23 cellular contexts compared by ENCODE assay signal in genomic region chr2:54388093-54388492, GRCh38.
A peak's percentile ranks its signal among the peaks of the same experiment; 100 is the strongest.
DNase-seq lines count a peak whose midpoint lies in the region; ATAC-seq and TF ChIP-seq lines count a peak whose summit lies in the region.
"Had no signal": no experiment of that assay in that cellular context is flagged by ENCODE, and none has a peak within 500 bp of the region (broad histone marks: within the 10 kb centered on the region; RNA-seq: fewer than 3 reads in every experiment).

No MANE protein-coding gene starts in this region.

- intact Hi-C loops in left ventricle myocardium superior (cut with micrococcal nuclease), result no loop called here
- intact Hi-C loops in activated CD4-positive, alpha-beta T cell treated with anti-CD3 and anti-CD28 coated beads, Interleukin-2, amount 10 ng/mL, durations not matched to agents 24 days and 14 days (cut with micrococcal nuclease), result no loop called here

- H3K27ac Mint-ChIP-seq in endodermal cell, result no peak overlapping the region
- H3K27ac Mint-ChIP-seq in activated CD4-positive, alpha-beta T cell treated with anti-CD3 and anti-CD28 coated beads, Interleukin-2, amount 10 ng/mL, durations not matched to agents 24 days and 14 days, result no peak overlapping the region
- H3K27ac Mint-ChIP-seq: activated CD4-positive, alpha-beta memory T cell treated with anti-CD3 and anti-CD28 coated beads for 36 hours; activated naive CD4-positive, alpha-beta T cell treated with anti-CD3 and anti-CD28 coated beads, Interleukin-2, amount 10 ng/mL, durations not matched to agents 7 days and 5 days; stimulated activated naive CD8-positive, alpha-beta T cell treated with anti-CD3 and anti-CD28 coated beads, Interleukin-15, amount 100 ng/mL, for 72 hours; T-helper 17 cell had no signal

- H3K4me3 ChIP-seq in right atrium auricular region (no peak overlapping the region), endodermal cell (ENCODE audit: low read length) (no peak overlapping the region), neural cell (ENCODE audit: low read length) (no peak overlapping the region), upper lobe of left lung (no peak overlapping the region)
- H3K4me3 ChIP-seq: BLaER1 treated with 17β-estradiol and CSF1 and Interleukin-3, amounts not matched to agents 10 nM and 100 nM; colonic mucosa had no signal

- no peaks in the 10 kb centered on the region for H3K79me2 ChIP-seq in neural cell (replicated peaks; ENCODE audit: insufficient read depth, low read length)

- ATAC-seq in left ventricle myocardium superior, result no peak
- no peak for ATAC-seq in upper lobe of left lung (ENCODE audit: low FRiP score in 2 of 2)
- ATAC-seq: stimulated activated naive CD8-positive, alpha-beta T cell treated with anti-CD3 and anti-CD28 coated beads, Interleukin-15, amount 100 ng/mL, for 72 hours; T-helper 17 cell had no signal

- DNase-seq in right atrium auricular region (ENCODE audit: low spot score) (no peak), left ventricle myocardium superior (no peak), endodermal cell (no peak), upper lobe of left lung (no peak), DMS79 treated with DMSO at 0.1 percent for 48 hours (lab: John Stamatoyannopoulos, UW) (no peak)
- DNase-seq in activated CD4-positive, alpha-beta T cell treated with anti-CD3 and anti-CD28 coated beads, Interleukin-2, amount 10 ng/mL, durations not matched to agents 24 days and 14 days, result no peak
- DNase-seq in central memory CD4-positive, alpha-beta T cell, result no peak
- DNase-seq: activated CD4-positive, alpha-beta memory T cell treated with anti-CD3 and anti-CD28 coated beads for 36 hours; activated naive CD4-positive, alpha-beta T cell treated with anti-CD3 and anti-CD28 coated beads, Interleukin-2, amount 10 ng/mL, durations not matched to agents 7 days and 5 days; activated T-cell treated with anti-CD3 and anti-CD28 coated beads, Interleukin-2, amount 50 U/mL, for 1 hour; aorta; colonic mucosa; GDM1; hypothalamus; NCI-H1417 treated with DMSO at 0.1 percent for 48 hours; NCI-H69; SIG-M5; stimulated activated CD4-positive, alpha-beta T cell treated with anti-CD3 and anti-CD28 coated beads, Interleukin-2, amount 100 ng/mL, for 48 hours; stimulated activated naive CD8-positive, alpha-beta T cell treated with anti-CD3 and anti-CD28 coated beads, Interleukin-15, amount 100 ng/mL, for 72 hours; T-helper 17 cell had no signal

- H3K9me3 ChIP-seq in right atrium auricular region, result no peaks in the 10 kb centered on the region
- H3K9me3 ChIP-seq in endodermal cell (ENCODE audit: control insufficient read depth, low read length), result no peaks in the 10 kb centered on the region
- H3K9me3 ChIP-seq in neural cell (ENCODE audit: low read length), result no peaks in the 10 kb centered on the region
- no peaks in the 10 kb centered on the region for H3K9me3 ChIP-seq in upper lobe of left lung
- H3K9me3 ChIP-seq: colonic mucosa had no signal

- H4K20me1 ChIP-seq in neural cell (ENCODE audit: insufficient read depth), result no peaks in the 10 kb centered on the region
- H4K20me1 ChIP-seq: BLaER1 treated with 17β-estradiol and CSF1 and Interleukin-3, amounts not matched to agents 10 nM and 100 nM had no signal

- H3K9me3 Mint-ChIP-seq in endodermal cell, result no peaks in the 10 kb centered on the region
- no peaks in the 10 kb centered on the region for H3K9me3 Mint-ChIP-seq in activated CD4-positive, alpha-beta T cell treated with anti-CD3 and anti-CD28 coated beads, Interleukin-2, amount 10 ng/mL, durations not matched to agents 24 days and 14 days
- H3K9me3 Mint-ChIP-seq: activated CD4-positive, alpha-beta memory T cell treated with anti-CD3 and anti-CD28 coated beads for 36 hours; activated naive CD4-positive, alpha-beta T cell treated with anti-CD3 and anti-CD28 coated beads, Interleukin-2, amount 10 ng/mL, durations not matched to agents 7 days and 5 days; stimulated activated naive CD8-positive, alpha-beta T cell treated with anti-CD3 and anti-CD28 coated beads, Interleukin-15, amount 100 ng/mL, for 72 hours had no signal

- TF ChIP-seq CTCF in right atrium auricular region (IDR thresholded peaks at IDR 0.05), result no peak
- TF ChIP-seq CTCF in endodermal cell (conservative IDR thresholded peaks at IDR 0.05), result no peak
- no peak for TF ChIP-seq CTCF in neural cell (IDR thresholded peaks at IDR 0.05; ENCODE audit: poor library complexity, severe bottlenecking)
- no peak for TF ChIP-seq CTCF in upper lobe of left lung (IDR thresholded peaks at IDR 0.05)

- TF ChIP-seq RAD21 in neural cell (conservative IDR thresholded peaks at IDR 0.05), result no peak

- H3K4me1 ChIP-seq in right atrium auricular region (peaks cover 0 to 51% of the 10 kb centered on the region in 2 donors), endodermal cell (ENCODE audit: control insufficient read depth, insufficient read depth, low read length) (peaks cover 7% of the 10 kb centered on the region), upper lobe of left lung (peaks cover 10 to 33% (median 14%) of the 10 kb centered on the region in 4 donors)
- H3K4me1 ChIP-seq: colonic mucosa had no signal

- no peak overlapping the region for H3K4me2 ChIP-seq in neural cell (ENCODE audit: low read length)
- H3K4me2 ChIP-seq: BLaER1 treated with 17β-estradiol and CSF1 and Interleukin-3, amounts not matched to agents 10 nM and 100 nM had no signal

- no peak for TF ChIP-seq EP300 in neural cell (conservative IDR thresholded peaks at IDR 0.05; ENCODE audit: poor library complexity, severe bottlenecking)
- no peak for TF ChIP-seq EP300 in upper lobe of left lung (IDR thresholded peaks at IDR 0.05)

- H3K4me3 Mint-ChIP-seq in endodermal cell, result no peak overlapping the region
- no peak overlapping the region for H3K4me3 Mint-ChIP-seq in activated CD4-positive, alpha-beta T cell treated with anti-CD3 and anti-CD28 coated beads, Interleukin-2, amount 10 ng/mL, durations not matched to agents 24 days and 14 days
- H3K4me3 Mint-ChIP-seq: activated CD4-positive, alpha-beta memory T cell treated with anti-CD3 and anti-CD28 coated beads for 36 hours; activated naive CD4-positive, alpha-beta T cell treated with anti-CD3 and anti-CD28 coated beads, Interleukin-2, amount 10 ng/mL, durations not matched to agents 7 days and 5 days; stimulated activated naive CD8-positive, alpha-beta T cell treated with anti-CD3 and anti-CD28 coated beads, Interleukin-15, amount 100 ng/mL, for 72 hours; T-helper 17 cell had no signal

- H3F3A ChIP-seq in neural cell (ENCODE audit: insufficient read depth, low read length, poor library complexity, severe bottlenecking), result no peaks in the 10 kb centered on the region

- TF ChIP-seq POLR2A in upper lobe of left lung (IDR thresholded peaks at IDR 0.05), result no peak

- peaks cover 7% of the 10 kb centered on the region for H3K27me3 Mint-ChIP-seq in endodermal cell (ENCODE audit: insufficient read depth)
- peaks cover 4% of the 10 kb centered on the region for H3K27me3 Mint-ChIP-seq in activated CD4-positive, alpha-beta T cell treated with anti-CD3 and anti-CD28 coated beads, Interleukin-2, amount 10 ng/mL, durations not matched to agents 24 days and 14 days
- H3K27me3 Mint-ChIP-seq: activated CD4-positive, alpha-beta memory T cell treated with anti-CD3 and anti-CD28 coated beads for 36 hours; stimulated activated naive CD8-positive, alpha-beta T cell treated with anti-CD3 and anti-CD28 coated beads, Interleukin-15, amount 100 ng/mL, for 72 hours had no signal

- no peaks in the 10 kb centered on the region for H3K36me3 Mint-ChIP-seq in endodermal cell (ENCODE audit: low read depth)
- H3K36me3 Mint-ChIP-seq in activated CD4-positive, alpha-beta T cell treated with anti-CD3 and anti-CD28 coated beads, Interleukin-2, amount 10 ng/mL, durations not matched to agents 24 days and 14 days (ENCODE audit: low read depth), result no peaks in the 10 kb centered on the region
- H3K36me3 Mint-ChIP-seq: activated CD4-positive, alpha-beta memory T cell treated with anti-CD3 and anti-CD28 coated beads for 36 hours; activated naive CD4-positive, alpha-beta T cell treated with anti-CD3 and anti-CD28 coated beads, Interleukin-2, amount 10 ng/mL, durations not matched to agents 7 days and 5 days had no signal

- no peaks in the 10 kb centered on the region for H3K27me3 ChIP-seq in right atrium auricular region
- no peaks in the 10 kb centered on the region for H3K27me3 ChIP-seq in endodermal cell (ENCODE audit: control insufficient read depth, insufficient read depth, low read length, poor library complexity, severe bottlenecking)
- H3K27me3 ChIP-seq in neural cell (ENCODE audit: insufficient read depth, low read depth, low read length), result no peaks in the 10 kb centered on the region
- H3K27me3 ChIP-seq in upper lobe of left lung, result no peaks in the 10 kb centered on the region
- H3K27me3 ChIP-seq: BLaER1 treated with 17β-estradiol and CSF1 and Interleukin-3, amounts not matched to agents 10 nM and 100 nM; colonic mucosa had no signal

- H3K9me2 ChIP-seq in neural cell (ENCODE audit: insufficient read depth, low read length), result no peaks in the 10 kb centered on the region

- H3K36me3 ChIP-seq in right atrium auricular region (no peaks in the 10 kb centered on the region), endodermal cell (ENCODE audit: control insufficient read depth, insufficient read depth, low read length) (no peaks in the 10 kb centered on the region), neural cell (ENCODE audit: insufficient read depth, low read length) (no peaks in the 10 kb centered on the region), upper lobe of left lung (no peaks in the 10 kb centered on the region)
- H3K36me3 ChIP-seq: BLaER1 treated with 17β-estradiol and CSF1 and Interleukin-3, amounts not matched to agents 10 nM and 100 nM; colonic mucosa had no signal

- H3K27ac ChIP-seq in right atrium auricular region, result peak overlapping the region; percentile 63 to 84
- H3K27ac ChIP-seq in endodermal cell (ENCODE audit: low read depth, low read length), result peak overlapping the region; percentile 89
- H3K27ac ChIP-seq in neural cell (ENCODE audit: low read length), result peak overlapping the region; percentile 4
- peak overlapping the region; percentile 62 to 90 (median 78) for H3K27ac ChIP-seq in upper lobe of left lung
- H3K27ac ChIP-seq: BLaER1 treated with 17β-estradiol and CSF1 and Interleukin-3, amounts not matched to agents 10 nM and 100 nM; colonic mucosa; VCaP had no signal

- H3K4me1 Mint-ChIP-seq in endodermal cell, result peaks cover 11% of the 10 kb centered on the region
- H3K4me1 Mint-ChIP-seq in activated CD4-positive, alpha-beta T cell treated with anti-CD3 and anti-CD28 coated beads, Interleukin-2, amount 10 ng/mL, durations not matched to agents 24 days and 14 days, result no peaks in the 10 kb centered on the region
- H3K4me1 Mint-ChIP-seq: activated naive CD4-positive, alpha-beta T cell treated with anti-CD3 and anti-CD28 coated beads, Interleukin-2, amount 10 ng/mL, durations not matched to agents 7 days and 5 days; stimulated activated naive CD8-positive, alpha-beta T cell treated with anti-CD3 and anti-CD28 coated beads, Interleukin-15, amount 100 ng/mL, for 72 hours had no signal

- WGBS in endodermal cell (ENCODE audit: insufficient coverage in 1 of 2, insufficient read length in 1 of 2), 2 experiments, result 56 to 78% methylated on average over 2 to 3 of the region's 3 CpGs
- WGBS in upper lobe of left lung, 2 donors, result 80 to 88% methylated on average over 3 of the region's 3 CpGs

- no peak overlapping the region for H2AFZ ChIP-seq in neural cell (ENCODE audit: low read depth, low read length)

- H3K9ac ChIP-seq in endodermal cell (ENCODE audit: extremely low read depth, low read length, poor library complexity, severe bottlenecking), result no peak overlapping the region
- H3K9ac ChIP-seq in neural cell (ENCODE audit: low read length), result no peak overlapping the region
- H3K9ac ChIP-seq: BLaER1 treated with 17β-estradiol and CSF1 and Interleukin-3, amounts not matched to agents 10 nM and 100 nM had no signal

Comparison
In these comparisons a context has a peak if more than half of its experiments do, and no peak if none do; other contexts are left out.
1. H3K27ac ChIP-seq: peak in every context shown above with its lines; median percentile 89 in endodermal cell; 78 in upper lobe of left lung; 74 in right atrium auricular region; 4 in neural cell.